ENCODE assay signal across 8 cellular contexts in the genomic region with DNA sequence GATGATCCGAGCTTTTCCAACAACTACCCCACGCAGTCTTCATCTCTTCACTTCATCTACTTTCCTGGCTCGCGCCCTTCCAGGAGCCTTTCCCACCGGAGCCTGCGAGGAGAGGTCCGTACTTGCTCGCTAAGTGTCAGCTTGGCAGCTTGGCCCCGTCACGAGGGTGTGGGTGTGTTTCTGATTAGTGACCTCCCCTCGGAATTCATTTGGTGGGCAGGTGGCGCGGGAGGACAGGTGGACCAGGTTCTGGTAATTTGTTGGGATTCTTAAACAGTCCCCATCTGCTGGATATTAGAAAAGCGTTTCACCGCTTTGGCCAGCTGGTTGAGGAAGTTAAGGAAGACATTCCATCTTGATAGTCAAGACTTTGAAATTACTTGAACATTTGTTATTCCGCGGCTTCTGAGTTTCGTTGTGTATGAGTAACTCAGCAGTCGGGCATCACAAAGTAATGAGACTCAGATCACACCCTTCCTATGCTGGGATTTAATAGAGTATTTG. TPM values are rescaled to one million over a fixed set of nuclear protein-coding genes. Genes with fewer than 3 reads are reported as not detected.
A peak's percentile ranks its signal among the peaks of the same experiment; 100 is the strongest.
DNase-seq lines count a peak whose midpoint lies in the region; ATAC-seq and TF ChIP-seq lines count a peak whose summit lies in the region.

No MANE protein-coding gene starts in this region.

- no peak overlapping the region for H2BK12ac ChIP-seq in mesenchymal stem cell (ENCODE audit: low read length in 2 of 2)

- WGBS in mesenchymal stem cell: 4% methylated on average over 16 of the region's 19 CpGs

- H3K36me3 Mint-ChIP-seq in GM23338 (ENCODE audit: low read depth): peaks cover 12% of the 10 kb centered on the region
- peaks cover 33% of the 10 kb centered on the region for H3K36me3 Mint-ChIP-seq in activated CD4-positive, alpha-beta T cell treated with anti-CD3 and anti-CD28 coated beads for 36 hours (ENCODE audit: low read depth)

- H3K4me1 ChIP-seq in GM23338 (ENCODE audit: insufficient read depth) (peaks cover 37% of the 10 kb centered on the region), Loucy (ENCODE audit: insufficient read depth, low read length, poor library complexity, severe bottlenecking) (peaks cover 31% of the 10 kb centered on the region), mesenchymal stem cell (ENCODE audit: control insufficient read depth, insufficient read depth, low read depth, low read length) (no peaks in the 10 kb centered on the region)

- peak overlapping the region; percentile 92 for H4K8ac ChIP-seq in mesenchymal stem cell (ENCODE audit: low read length)

- H2BK120ac ChIP-seq in mesenchymal stem cell (ENCODE audit: low read depth, low read length): no peak overlapping the region

- H3K9me3 ChIP-seq in Loucy (ENCODE audit: insufficient read depth, low read depth, low read length) (no peaks in the 10 kb centered on the region), mesenchymal stem cell (ENCODE audit: control insufficient read depth, low read length) (no peaks in the 10 kb centered on the region)

- H3K4me2 ChIP-seq in GM23338 (peak overlapping the region; percentile 81), Loucy (ENCODE audit: low read depth, low read length, poor library complexity, severe bottlenecking) (peak overlapping the region; percentile 85), mesenchymal stem cell (ENCODE audit: low read length, poor library complexity, severe bottlenecking) (peak overlapping the region; percentile 80)

- CTCF ChIA-PET in activated CD4-positive, alpha-beta T cell treated with anti-CD3 and anti-CD28 coated beads for 36 hours (lab: Charles Lee): interaction anchor here (0.6 to 1.4 kb wide), 2 partner anchors 15 to 35 kb away, joined by 3 read pairs; no protein-coding TSS in a partner anchor

- peak overlapping the region; percentile 73 for H3K4me3 ChIP-seq in GM23338
- H3K4me3 ChIP-seq in Loucy (ENCODE audit: low read length, poor library complexity, severe bottlenecking): peak overlapping the region; percentile 96
- H3K4me3 ChIP-seq in mesenchymal stem cell (ENCODE audit: insufficient read depth in 1 of 2, low read depth in 1 of 2, low read length in 2 of 2): peak overlapping the region; percentile 91 to 99

- H4K20me1 ChIP-seq in GM23338 (replicated peaks; ENCODE audit: insufficient read depth) (0 out of 2 replicates have a peak, but pooled peaks cover 2% of the 10 kb centered on the region), Loucy (ENCODE audit: insufficient read depth, low read length, poor library complexity, severe bottlenecking) (peaks cover 30% of the 10 kb centered on the region)

- no peaks in the 10 kb centered on the region for H3K27me3 Mint-ChIP-seq in GM23338 (ENCODE audit: insufficient read depth, low read depth, poor library complexity)
- no peaks in the 10 kb centered on the region for H3K27me3 Mint-ChIP-seq in activated CD4-positive, alpha-beta T cell treated with anti-CD3 and anti-CD28 coated beads for 36 hours

- H3K9ac ChIP-seq in Loucy (ENCODE audit: low read depth, low read length, poor library complexity, severe bottlenecking) (peak overlapping the region; percentile 89), mesenchymal stem cell (ENCODE audit: low read length) (peak overlapping the region; percentile 99)

- no peak overlapping the region for H2BK15ac ChIP-seq in mesenchymal stem cell (ENCODE audit: low read depth, poor library complexity, severe bottlenecking)

- H3K79me1 ChIP-seq in mesenchymal stem cell (replicated peaks; ENCODE audit: low read length, poor library complexity, severe bottlenecking): peaks cover 1% of the 10 kb centered on the region

- peak overlapping the region; percentile 90 to 93 for H3K18ac ChIP-seq in mesenchymal stem cell (ENCODE audit: low read depth in 1 of 2, low read length in 2 of 2)

- peak overlapping the region; percentile 98 for H3K4me3 Mint-ChIP-seq in GM23338
- H3K4me3 Mint-ChIP-seq in activated CD4-positive, alpha-beta T cell treated with anti-CD3 and anti-CD28 coated beads for 36 hours: peak overlapping the region; percentile 98

- H3K36me3 ChIP-seq in GM23338 (ENCODE audit: insufficient read depth): peaks cover 10% of the 10 kb centered on the region; the same call in 1 of the 2 replicates
- peaks cover 4% of the 10 kb centered on the region; the same call in 1 of the 2 replicates for H3K36me3 ChIP-seq in Loucy (ENCODE audit: insufficient read depth, low read length)
- H3K36me3 ChIP-seq in mesenchymal stem cell (ENCODE audit: control insufficient read depth in 1 of 2, insufficient read depth in 2 of 2, low read depth in 1 of 2, low read length in 2 of 2): peaks cover 0 to 35% of the 10 kb centered on the region in 2 experiments

- H3K27me3 ChIP-seq in GM23338 (ENCODE audit: insufficient read depth) (no peaks in the 10 kb centered on the region), Loucy (ENCODE audit: insufficient read depth, low read length, poor library complexity, severe bottlenecking) (no peaks in the 10 kb centered on the region), mesenchymal stem cell (ENCODE audit: control insufficient read depth in 1 of 2, insufficient read depth in 1 of 2, low read length in 2 of 2) (no peaks in the 10 kb centered on the region)

- H3K27ac ChIP-seq in GM23338 (ENCODE audit: low read depth): no peak overlapping the region
- peak overlapping the region; percentile 97 for H3K27ac ChIP-seq in mesenchymal stem cell (ENCODE audit: low read length, poor library complexity, severe bottlenecking)

- H3K14ac ChIP-seq in mesenchymal stem cell (ENCODE audit: low read length in 2 of 2): peak overlapping the region in 1 of 2 experiments; percentile 71

- H2AK5ac ChIP-seq in mesenchymal stem cell (ENCODE audit: low read length, severe bottlenecking): no peak overlapping the region

- H3K9me2 ChIP-seq in GM23338 (ENCODE audit: insufficient read depth) (no peaks in the 10 kb centered on the region), Loucy (replicated peaks; ENCODE audit: low read depth, low read length) (no peaks in the 10 kb centered on the region)

- POLR2A ChIA-PET in activated CD4-positive, alpha-beta T cell treated with anti-CD3 and anti-CD28 coated beads for 36 hours (lab: Charles Lee): no interaction called here

- intact Hi-C loops in activated CD4-positive, alpha-beta T cell treated with anti-CD3 and anti-CD28 coated beads for 36 hours (cut with DNase I, micrococcal nuclease): no loop called here

- H3K9me3 Mint-ChIP-seq in GM23338: no peaks in the 10 kb centered on the region
- H3K9me3 Mint-ChIP-seq in activated CD4-positive, alpha-beta T cell treated with anti-CD3 and anti-CD28 coated beads for 36 hours (ENCODE audit: low read depth): no peaks in the 10 kb centered on the region

- TF ChIP-seq CTCF in GM23338 (conservative IDR thresholded peaks at IDR 0.05; ENCODE audit: low read depth in 2 of 2) (no peak), Loucy (conservative IDR thresholded peaks at IDR 0.05; ENCODE audit: low read length) (no peak)

- H3K4ac ChIP-seq in mesenchymal stem cell (ENCODE audit: low read depth in 1 of 2, low read length in 2 of 2): peak overlapping the region; percentile 15 to 27

- H3K79me2 ChIP-seq in GM23338 (replicated peaks; ENCODE audit: insufficient read depth) (peaks cover 29% of the 10 kb centered on the region), Loucy (ENCODE audit: insufficient read depth, low read length) (peaks cover 39% of the 10 kb centered on the region)

- H3K4me1 Mint-ChIP-seq in GM23338: peaks cover 42% of the 10 kb centered on the region
- H3K4me1 Mint-ChIP-seq in activated CD4-positive, alpha-beta T cell treated with anti-CD3 and anti-CD28 coated beads for 36 hours: peaks cover 37% of the 10 kb centered on the region

- peak overlapping the region; percentile 97 for H3K27ac Mint-ChIP-seq in GM23338
- peak overlapping the region; percentile 99 for H3K27ac Mint-ChIP-seq in activated CD4-positive, alpha-beta T cell treated with anti-CD3 and anti-CD28 coated beads for 36 hours

- peak; percentile 54 for DNase-seq in GM03348 (ENCODE audit: low spot score)
- DNase-seq in GM23338 (ENCODE audit: low spot score): peak; percentile 51
- DNase-seq in activated CD4-positive, alpha-beta T cell treated with anti-CD3 and anti-CD28 coated beads for 36 hours: peak; percentile 70
- peak; percentile 64 for DNase-seq in ecto neural progenitor cell (ENCODE audit: low spot score)
- DNase-seq in mesenchymal stem cell: no peak
- peak; percentile 15 to 34 for DNase-seq in stimulated activated CD8-positive, alpha-beta memory T cell treated with anti-CD3 and anti-CD28 coated beads, Interleukin-15, amount 100 ng/mL, for 48 hours (ENCODE audit: low read depth in 2 of 2)
- DNase-seq in UCSD-AML1 (lab: John Stamatoyannopoulos, UW; ENCODE audit: unreplicated experiment): no peak

- H2AFZ ChIP-seq in GM23338 (peak overlapping the region; percentile 60), Loucy (ENCODE audit: low read length) (peak overlapping the region; percentile 91), mesenchymal stem cell (ENCODE audit: low read depth, low read length) (peak overlapping the region; percentile 95)

- H3F3A ChIP-seq in GM23338 (replicated peaks; ENCODE audit: low read depth): no peaks in the 10 kb centered on the region
- H3F3A ChIP-seq in Loucy (ENCODE audit: low read depth): no peaks in the 10 kb centered on the region

- H2BK5ac ChIP-seq in mesenchymal stem cell (ENCODE audit: low read depth, low read length, poor library complexity, severe bottlenecking): peak overlapping the region; percentile 86

- H4K91ac ChIP-seq in mesenchymal stem cell (ENCODE audit: low read length): peak overlapping the region; percentile 90

- peak overlapping the region in 1 of 2 experiments; percentile 93 for H3K23ac ChIP-seq in mesenchymal stem cell (ENCODE audit: low read length in 2 of 2)

- ATAC-seq in GM23338: peak; percentile 37
- peak; percentile 5 for ATAC-seq in activated CD4-positive, alpha-beta T cell treated with anti-CD3 and anti-CD28 coated beads for 36 hours

TF ChIP-seq in GM23338, 12 proteins besides CTCF, POLR2A, EP300 and RAD21 (continues in another document):
- TF ChIP-seq, protein P1, sequence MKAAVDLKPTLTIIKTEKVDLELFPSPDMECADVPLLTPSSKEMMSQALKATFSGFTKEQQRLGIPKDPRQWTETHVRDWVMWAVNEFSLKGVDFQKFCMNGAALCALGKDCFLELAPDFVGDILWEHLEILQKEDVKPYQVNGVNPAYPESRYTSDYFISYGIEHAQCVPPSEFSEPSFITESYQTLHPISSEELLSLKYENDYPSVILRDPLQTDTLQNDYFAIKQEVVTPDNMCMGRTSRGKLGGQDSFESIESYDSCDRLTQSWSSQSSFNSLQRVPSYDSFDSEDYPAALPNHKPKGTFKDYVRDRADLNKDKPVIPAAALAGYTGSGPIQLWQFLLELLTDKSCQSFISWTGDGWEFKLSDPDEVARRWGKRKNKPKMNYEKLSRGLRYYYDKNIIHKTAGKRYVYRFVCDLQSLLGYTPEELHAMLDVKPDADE (IDR thresholded peaks at IDR 0.05): no peak
- TF ChIP-seq CREB1 (CRISPR knock-in tag; IDR thresholded peaks at IDR 0.05; ENCODE audit: low read depth): no peak

RNA-seq across cellular contexts. Expression of a gene that starts 0.5 kb away (rescaled TPM):
- 57.0 and 63.8 TPM in 2 replicates for total RNA-seq in GM23338 (2014; rRNA removed; shearing (Covaris generic))
- 65.0 and 77.1 TPM in 2 replicates for polyA plus RNA-seq in GM23338 (2016; fragmentation: Nextera tagmentation; extraction: Ambion mirVana)
- 10 to 100 TPM; 36.7 to 44.8 TPM for total RNA-seq in activated CD4-positive, alpha-beta T cell treated with anti-CD3 and anti-CD28 coated beads for 36 hours
- polyA plus RNA-seq in mesenchymal stem cell (2013, experiment 1 of 2): 56.4 TPM
- 61.5 TPM for polyA plus RNA-seq in mesenchymal stem cell (2013, experiment 2 of 2)

Comparison
In these comparisons a context has a peak if more than half of its experiments do, and no peak if none do; other contexts are left out.
1. DNase-seq: peak in GM03348 (single experiment), GM23338 (single experiment), activated CD4-positive, alpha-beta T cell treated with anti-CD3 and anti-CD28 coated beads for 36 hours (single experiment), ecto neural progenitor cell (single experiment) and stimulated activated CD8-positive, alpha-beta memory T cell treated with anti-CD3 and anti-CD28 coated beads, Interleukin-15, amount 100 ng/mL, for 48 hours (2 of 2); none in mesenchymal stem cell (single experiment) and UCSD-AML1 (single experiment).
2. Peak in every context shown above with its lines, with median percentiles within 50 percentile points of each other: H2AFZ ChIP-seq, H3K4me2 ChIP-seq and H3K4me3 ChIP-seq.